ENCODE assay signal across 1 cellular context in the genomic region with DNA sequence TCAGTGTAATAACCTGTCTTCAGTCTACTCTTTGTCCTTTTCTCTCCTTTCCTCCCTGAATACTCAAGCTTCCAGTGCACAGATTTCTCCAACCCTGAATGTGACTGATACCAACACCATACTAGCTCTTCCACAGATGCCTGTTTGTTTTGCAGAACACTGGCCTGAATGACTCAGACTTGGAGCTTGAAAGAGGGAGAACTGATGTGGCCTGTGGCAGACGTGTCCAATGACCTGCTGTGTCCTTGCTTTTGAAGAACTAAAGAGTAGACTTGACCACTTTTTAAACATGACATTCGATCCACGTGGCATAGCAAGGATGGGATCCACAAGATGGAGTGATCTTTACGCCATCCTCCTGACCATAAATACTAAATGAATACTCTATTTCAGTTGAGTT.
TF ChIP-seq lines count a peak whose summit lies in the region.

No MANE protein-coding gene starts in this region.

TF ChIP-seq in HepG2, 621 proteins besides CTCF, POLR2A, EP300 and RAD21 (continued from another document and continues in another):
- TF ChIP-seq, protein P1, sequence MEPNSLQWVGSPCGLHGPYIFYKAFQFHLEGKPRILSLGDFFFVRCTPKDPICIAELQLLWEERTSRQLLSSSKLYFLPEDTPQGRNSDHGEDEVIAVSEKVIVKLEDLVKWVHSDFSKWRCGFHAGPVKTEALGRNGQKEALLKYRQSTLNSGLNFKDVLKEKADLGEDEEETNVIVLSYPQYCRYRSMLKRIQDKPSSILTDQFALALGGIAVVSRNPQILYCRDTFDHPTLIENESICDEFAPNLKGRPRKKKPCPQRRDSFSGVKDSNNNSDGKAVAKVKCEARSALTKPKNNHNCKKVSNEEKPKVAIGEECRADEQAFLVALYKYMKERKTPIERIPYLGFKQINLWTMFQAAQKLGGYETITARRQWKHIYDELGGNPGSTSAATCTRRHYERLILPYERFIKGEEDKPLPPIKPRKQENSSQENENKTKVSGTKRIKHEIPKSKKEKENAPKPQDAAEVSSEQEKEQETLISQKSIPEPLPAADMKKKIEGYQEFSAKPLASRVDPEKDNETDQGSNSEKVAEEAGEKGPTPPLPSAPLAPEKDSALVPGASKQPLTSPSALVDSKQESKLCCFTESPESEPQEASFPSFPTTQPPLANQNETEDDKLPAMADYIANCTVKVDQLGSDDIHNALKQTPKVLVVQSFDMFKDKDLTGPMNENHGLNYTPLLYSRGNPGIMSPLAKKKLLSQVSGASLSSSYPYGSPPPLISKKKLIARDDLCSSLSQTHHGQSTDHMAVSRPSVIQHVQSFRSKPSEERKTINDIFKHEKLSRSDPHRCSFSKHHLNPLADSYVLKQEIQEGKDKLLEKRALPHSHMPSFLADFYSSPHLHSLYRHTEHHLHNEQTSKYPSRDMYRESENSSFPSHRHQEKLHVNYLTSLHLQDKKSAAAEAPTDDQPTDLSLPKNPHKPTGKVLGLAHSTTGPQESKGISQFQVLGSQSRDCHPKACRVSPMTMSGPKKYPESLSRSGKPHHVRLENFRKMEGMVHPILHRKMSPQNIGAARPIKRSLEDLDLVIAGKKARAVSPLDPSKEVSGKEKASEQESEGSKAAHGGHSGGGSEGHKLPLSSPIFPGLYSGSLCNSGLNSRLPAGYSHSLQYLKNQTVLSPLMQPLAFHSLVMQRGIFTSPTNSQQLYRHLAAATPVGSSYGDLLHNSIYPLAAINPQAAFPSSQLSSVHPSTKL (CRISPR knock-in tag; IDR thresholded peaks at IDR 0.05), result peak; percentile 75
- TF ChIP-seq, protein P2, sequence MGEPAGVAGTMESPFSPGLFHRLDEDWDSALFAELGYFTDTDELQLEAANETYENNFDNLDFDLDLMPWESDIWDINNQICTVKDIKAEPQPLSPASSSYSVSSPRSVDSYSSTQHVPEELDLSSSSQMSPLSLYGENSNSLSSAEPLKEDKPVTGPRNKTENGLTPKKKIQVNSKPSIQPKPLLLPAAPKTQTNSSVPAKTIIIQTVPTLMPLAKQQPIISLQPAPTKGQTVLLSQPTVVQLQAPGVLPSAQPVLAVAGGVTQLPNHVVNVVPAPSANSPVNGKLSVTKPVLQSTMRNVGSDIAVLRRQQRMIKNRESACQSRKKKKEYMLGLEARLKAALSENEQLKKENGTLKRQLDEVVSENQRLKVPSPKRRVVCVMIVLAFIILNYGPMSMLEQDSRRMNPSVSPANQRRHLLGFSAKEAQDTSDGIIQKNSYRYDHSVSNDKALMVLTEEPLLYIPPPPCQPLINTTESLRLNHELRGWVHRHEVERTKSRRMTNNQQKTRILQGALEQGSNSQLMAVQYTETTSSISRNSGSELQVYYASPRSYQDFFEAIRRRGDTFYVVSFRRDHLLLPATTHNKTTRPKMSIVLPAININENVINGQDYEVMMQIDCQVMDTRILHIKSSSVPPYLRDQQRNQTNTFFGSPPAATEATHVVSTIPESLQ (CRISPR knock-in tag; conservative IDR thresholded peaks at IDR 0.05), result no peak
- TF ChIP-seq ZSCAN25 (CRISPR knock-in tag; IDR thresholded peaks at IDR 0.05), result 0 out of 2 replicates have a peak, but pooled peaks have one; percentile 26
- TF ChIP-seq PRMT3 (CRISPR knock-in tag; IDR thresholded peaks at IDR 0.05; ENCODE audit: borderline replicate concordance, low read depth), result no peak
- TF ChIP-seq, protein P3, sequence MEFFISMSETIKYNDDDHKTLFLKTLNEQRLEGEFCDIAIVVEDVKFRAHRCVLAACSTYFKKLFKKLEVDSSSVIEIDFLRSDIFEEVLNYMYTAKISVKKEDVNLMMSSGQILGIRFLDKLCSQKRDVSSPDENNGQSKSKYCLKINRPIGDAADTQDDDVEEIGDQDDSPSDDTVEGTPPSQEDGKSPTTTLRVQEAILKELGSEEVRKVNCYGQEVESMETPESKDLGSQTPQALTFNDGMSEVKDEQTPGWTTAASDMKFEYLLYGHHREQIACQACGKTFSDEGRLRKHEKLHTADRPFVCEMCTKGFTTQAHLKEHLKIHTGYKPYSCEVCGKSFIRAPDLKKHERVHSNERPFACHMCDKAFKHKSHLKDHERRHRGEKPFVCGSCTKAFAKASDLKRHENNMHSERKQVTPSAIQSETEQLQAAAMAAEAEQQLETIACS (CRISPR knock-in tag; IDR thresholded peaks at IDR 0.05), result no peak
- TF ChIP-seq DPF2 (CRISPR knock-in tag; IDR thresholded peaks at IDR 0.05; ENCODE audit: borderline replicate concordance, low read depth), result no peak; the same call in 1 of the 2 replicates
- no peak for TF ChIP-seq ZNF569 (CRISPR knock-in tag; IDR thresholded peaks at IDR 0.05; ENCODE audit: borderline replicate concordance)
- no peak for TF ChIP-seq DR1 (CRISPR knock-in tag; IDR thresholded peaks at IDR 0.05)
- no peak for TF ChIP-seq EHMT2 (IDR thresholded peaks at IDR 0.05; ENCODE audit: borderline replicate concordance, low read depth, low read length)
- TF ChIP-seq CREB1 (IDR thresholded peaks at IDR 0.05), result no peak
- 0 out of 2 replicates have a peak, but pooled peaks have one; percentile 36 for TF ChIP-seq CREB1 (CRISPR knock-in tag; IDR thresholded peaks at IDR 0.05)
- TF ChIP-seq FOXO1 (CRISPR knock-in tag; IDR thresholded peaks at IDR 0.05), result peak; percentile 12; the same call in 1 of the 2 replicates
- TF ChIP-seq, protein P4, sequence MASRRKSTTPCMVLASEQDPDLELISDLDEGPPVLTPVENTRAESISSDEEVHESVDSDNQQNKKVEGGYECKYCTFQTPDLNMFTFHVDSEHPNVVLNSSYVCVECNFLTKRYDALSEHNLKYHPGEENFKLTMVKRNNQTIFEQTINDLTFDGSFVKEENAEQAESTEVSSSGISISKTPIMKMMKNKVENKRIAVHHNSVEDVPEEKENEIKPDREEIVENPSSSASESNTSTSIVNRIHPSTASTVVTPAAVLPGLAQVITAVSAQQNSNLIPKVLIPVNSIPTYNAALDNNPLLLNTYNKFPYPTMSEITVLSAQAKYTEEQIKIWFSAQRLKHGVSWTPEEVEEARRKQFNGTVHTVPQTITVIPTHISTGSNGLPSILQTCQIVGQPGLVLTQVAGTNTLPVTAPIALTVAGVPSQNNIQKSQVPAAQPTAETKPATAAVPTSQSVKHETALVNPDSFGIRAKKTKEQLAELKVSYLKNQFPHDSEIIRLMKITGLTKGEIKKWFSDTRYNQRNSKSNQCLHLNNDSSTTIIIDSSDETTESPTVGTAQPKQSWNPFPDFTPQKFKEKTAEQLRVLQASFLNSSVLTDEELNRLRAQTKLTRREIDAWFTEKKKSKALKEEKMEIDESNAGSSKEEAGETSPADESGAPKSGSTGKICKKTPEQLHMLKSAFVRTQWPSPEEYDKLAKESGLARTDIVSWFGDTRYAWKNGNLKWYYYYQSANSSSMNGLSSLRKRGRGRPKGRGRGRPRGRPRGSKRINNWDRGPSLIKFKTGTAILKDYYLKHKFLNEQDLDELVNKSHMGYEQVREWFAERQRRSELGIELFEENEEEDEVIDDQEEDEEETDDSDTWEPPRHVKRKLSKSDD (CRISPR knock-in tag; IDR thresholded peaks at IDR 0.05; ENCODE audit: low read depth), result no peak
- no peak for TF ChIP-seq ZNF605 (CRISPR knock-in tag; IDR thresholded peaks at IDR 0.05)
- TF ChIP-seq ZNF329 (CRISPR knock-in tag; IDR thresholded peaks at IDR 0.05; ENCODE audit: low read depth), result no peak
- no peak for TF ChIP-seq SOX6 (IDR thresholded peaks at IDR 0.05)
- no peak for TF ChIP-seq SOX6 (CRISPR knock-in tag; IDR thresholded peaks at IDR 0.05)
- TF ChIP-seq RXRB (CRISPR knock-in tag; IDR thresholded peaks at IDR 0.05; ENCODE audit: borderline replicate concordance), result peak; percentile 77
- no peak for TF ChIP-seq ZNF24 (IDR thresholded peaks at IDR 0.05)
- no peak for TF ChIP-seq KDM2A (CRISPR knock-in tag; IDR thresholded peaks at IDR 0.05; ENCODE audit: borderline replicate concordance, low read depth)
- no peak for TF ChIP-seq HOXA7 (CRISPR knock-in tag; IDR thresholded peaks at IDR 0.05)
- no peak for TF ChIP-seq ZNF878 (CRISPR knock-in tag; IDR thresholded peaks at IDR 0.05)
- no peak for TF ChIP-seq ZBTB42 (CRISPR knock-in tag; IDR thresholded peaks at IDR 0.05)
- TF ChIP-seq MLLT10 (CRISPR knock-in tag; IDR thresholded peaks at IDR 0.05), result no peak
- TF ChIP-seq ZNF660 (CRISPR knock-in tag; IDR thresholded peaks at IDR 0.05; ENCODE audit: borderline replicate concordance, low read depth), result no peak
- TF ChIP-seq, protein P5, sequence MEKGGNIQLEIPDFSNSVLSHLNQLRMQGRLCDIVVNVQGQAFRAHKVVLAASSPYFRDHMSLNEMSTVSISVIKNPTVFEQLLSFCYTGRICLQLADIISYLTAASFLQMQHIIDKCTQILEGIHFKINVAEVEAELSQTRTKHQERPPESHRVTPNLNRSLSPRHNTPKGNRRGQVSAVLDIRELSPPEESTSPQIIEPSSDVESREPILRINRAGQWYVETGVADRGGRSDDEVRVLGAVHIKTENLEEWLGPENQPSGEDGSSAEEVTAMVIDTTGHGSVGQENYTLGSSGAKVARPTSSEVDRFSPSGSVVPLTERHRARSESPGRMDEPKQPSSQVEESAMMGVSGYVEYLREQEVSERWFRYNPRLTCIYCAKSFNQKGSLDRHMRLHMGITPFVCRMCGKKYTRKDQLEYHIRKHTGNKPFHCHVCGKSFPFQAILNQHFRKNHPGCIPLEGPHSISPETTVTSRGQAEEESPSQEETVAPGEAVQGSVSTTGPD (CRISPR knock-in tag; IDR thresholded peaks at IDR 0.05), result no peak
- TF ChIP-seq, protein P6, sequence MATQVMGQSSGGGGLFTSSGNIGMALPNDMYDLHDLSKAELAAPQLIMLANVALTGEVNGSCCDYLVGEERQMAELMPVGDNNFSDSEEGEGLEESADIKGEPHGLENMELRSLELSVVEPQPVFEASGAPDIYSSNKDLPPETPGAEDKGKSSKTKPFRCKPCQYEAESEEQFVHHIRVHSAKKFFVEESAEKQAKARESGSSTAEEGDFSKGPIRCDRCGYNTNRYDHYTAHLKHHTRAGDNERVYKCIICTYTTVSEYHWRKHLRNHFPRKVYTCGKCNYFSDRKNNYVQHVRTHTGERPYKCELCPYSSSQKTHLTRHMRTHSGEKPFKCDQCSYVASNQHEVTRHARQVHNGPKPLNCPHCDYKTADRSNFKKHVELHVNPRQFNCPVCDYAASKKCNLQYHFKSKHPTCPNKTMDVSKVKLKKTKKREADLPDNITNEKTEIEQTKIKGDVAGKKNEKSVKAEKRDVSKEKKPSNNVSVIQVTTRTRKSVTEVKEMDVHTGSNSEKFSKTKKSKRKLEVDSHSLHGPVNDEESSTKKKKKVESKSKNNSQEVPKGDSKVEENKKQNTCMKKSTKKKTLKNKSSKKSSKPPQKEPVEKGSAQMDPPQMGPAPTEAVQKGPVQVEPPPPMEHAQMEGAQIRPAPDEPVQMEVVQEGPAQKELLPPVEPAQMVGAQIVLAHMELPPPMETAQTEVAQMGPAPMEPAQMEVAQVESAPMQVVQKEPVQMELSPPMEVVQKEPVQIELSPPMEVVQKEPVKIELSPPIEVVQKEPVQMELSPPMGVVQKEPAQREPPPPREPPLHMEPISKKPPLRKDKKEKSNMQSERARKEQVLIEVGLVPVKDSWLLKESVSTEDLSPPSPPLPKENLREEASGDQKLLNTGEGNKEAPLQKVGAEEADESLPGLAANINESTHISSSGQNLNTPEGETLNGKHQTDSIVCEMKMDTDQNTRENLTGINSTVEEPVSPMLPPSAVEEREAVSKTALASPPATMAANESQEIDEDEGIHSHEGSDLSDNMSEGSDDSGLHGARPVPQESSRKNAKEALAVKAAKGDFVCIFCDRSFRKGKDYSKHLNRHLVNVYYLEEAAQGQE (IDR thresholded peaks at IDR 0.05; ENCODE audit: borderline replicate concordance in 1 of 2, low read depth in 1 of 2, low read length in 2 of 2), result no peak
- TF ChIP-seq, protein P7, sequence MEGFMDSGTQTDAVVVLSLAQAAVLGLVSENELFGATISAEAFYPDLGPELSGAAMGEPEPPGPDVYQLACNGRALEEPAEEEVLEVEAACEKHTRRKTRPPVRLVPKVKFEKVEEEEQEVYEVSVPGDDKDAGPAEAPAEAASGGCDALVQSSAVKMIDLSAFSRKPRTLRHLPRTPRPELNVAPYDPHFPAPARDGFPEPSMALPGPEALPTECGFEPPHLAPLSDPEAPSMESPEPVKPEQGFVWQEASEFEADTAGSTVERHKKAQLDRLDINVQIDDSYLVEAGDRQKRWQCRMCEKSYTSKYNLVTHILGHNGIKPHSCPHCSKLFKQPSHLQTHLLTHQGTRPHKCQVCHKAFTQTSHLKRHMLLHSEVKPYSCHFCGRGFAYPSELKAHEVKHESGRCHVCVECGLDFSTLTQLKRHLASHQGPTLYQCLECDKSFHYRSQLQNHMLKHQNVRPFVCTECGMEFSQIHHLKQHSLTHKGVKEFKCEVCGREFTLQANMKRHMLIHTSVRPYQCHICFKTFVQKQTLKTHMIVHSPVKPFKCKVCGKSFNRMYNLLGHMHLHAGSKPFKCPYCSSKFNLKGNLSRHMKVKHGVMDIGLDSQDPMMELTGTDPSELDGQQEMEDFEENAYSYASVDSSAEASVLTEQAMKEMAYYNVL (CRISPR knock-in tag; IDR thresholded peaks at IDR 0.05; ENCODE audit: borderline replicate concordance), result no peak
- no peak for TF ChIP-seq KDM5B (CRISPR knock-in tag; IDR thresholded peaks at IDR 0.05; ENCODE audit: borderline replicate concordance)
- TF ChIP-seq, protein P8, sequence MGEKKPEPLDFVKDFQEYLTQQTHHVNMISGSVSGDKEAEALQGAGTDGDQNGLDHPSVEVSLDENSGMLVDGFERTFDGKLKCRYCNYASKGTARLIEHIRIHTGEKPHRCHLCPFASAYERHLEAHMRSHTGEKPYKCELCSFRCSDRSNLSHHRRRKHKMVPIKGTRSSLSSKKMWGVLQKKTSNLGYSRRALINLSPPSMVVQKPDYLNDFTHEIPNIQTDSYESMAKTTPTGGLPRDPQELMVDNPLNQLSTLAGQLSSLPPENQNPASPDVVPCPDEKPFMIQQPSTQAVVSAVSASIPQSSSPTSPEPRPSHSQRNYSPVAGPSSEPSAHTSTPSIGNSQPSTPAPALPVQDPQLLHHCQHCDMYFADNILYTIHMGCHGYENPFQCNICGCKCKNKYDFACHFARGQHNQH (CRISPR knock-in tag; IDR thresholded peaks at IDR 0.05), result 0 out of 2 replicates have a peak, but pooled peaks have one; percentile 38
- no peak for TF ChIP-seq ZNF263 (CRISPR knock-in tag; IDR thresholded peaks at IDR 0.05)
- TF ChIP-seq, protein P9, sequence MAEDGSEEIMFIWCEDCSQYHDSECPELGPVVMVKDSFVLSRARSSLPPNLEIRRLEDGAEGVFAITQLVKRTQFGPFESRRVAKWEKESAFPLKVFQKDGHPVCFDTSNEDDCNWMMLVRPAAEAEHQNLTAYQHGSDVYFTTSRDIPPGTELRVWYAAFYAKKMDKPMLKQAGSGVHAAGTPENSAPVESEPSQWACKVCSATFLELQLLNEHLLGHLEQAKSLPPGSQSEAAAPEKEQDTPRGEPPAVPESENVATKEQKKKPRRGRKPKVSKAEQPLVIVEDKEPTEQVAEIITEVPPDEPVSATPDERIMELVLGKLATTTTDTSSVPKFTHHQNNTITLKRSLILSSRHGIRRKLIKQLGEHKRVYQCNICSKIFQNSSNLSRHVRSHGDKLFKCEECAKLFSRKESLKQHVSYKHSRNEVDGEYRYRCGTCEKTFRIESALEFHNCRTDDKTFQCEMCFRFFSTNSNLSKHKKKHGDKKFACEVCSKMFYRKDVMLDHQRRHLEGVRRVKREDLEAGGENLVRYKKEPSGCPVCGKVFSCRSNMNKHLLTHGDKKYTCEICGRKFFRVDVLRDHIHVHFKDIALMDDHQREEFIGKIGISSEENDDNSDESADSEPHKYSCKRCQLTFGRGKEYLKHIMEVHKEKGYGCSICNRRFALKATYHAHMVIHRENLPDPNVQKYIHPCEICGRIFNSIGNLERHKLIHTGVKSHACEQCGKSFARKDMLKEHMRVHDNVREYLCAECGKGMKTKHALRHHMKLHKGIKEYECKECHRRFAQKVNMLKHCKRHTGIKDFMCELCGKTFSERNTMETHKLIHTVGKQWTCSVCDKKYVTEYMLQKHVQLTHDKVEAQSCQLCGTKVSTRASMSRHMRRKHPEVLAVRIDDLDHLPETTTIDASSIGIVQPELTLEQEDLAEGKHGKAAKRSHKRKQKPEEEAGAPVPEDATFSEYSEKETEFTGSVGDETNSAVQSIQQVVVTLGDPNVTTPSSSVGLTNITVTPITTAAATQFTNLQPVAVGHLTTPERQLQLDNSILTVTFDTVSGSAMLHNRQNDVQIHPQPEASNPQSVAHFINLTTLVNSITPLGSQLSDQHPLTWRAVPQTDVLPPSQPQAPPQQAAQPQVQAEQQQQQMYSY (CRISPR knock-in tag; IDR thresholded peaks at IDR 0.05), result no peak
